1 cellular context compared by ENCODE assay signal in genomic region chr2:15766303-15766861, GRCh38.
TF ChIP-seq lines count a peak whose summit lies in the region.

No MANE protein-coding gene starts in this region.

TF ChIP-seq in HepG2, 621 proteins besides CTCF, POLR2A, EP300 and RAD21 (continued from another document and continues in another):
- TF ChIP-seq TAF15 (IDR thresholded peaks at IDR 0.05; ENCODE audit: low read depth, low read length, poor library complexity, severe bottlenecking): no peak
- peak; percentile 96 for TF ChIP-seq NCOA2 (CRISPR knock-in tag; IDR thresholded peaks at IDR 0.05)
- TF ChIP-seq CREB1 (IDR thresholded peaks at IDR 0.05): no peak
- peak; percentile 70; the same call in 1 of the 2 replicates for TF ChIP-seq CREB1 (CRISPR knock-in tag; IDR thresholded peaks at IDR 0.05)
- no peak for TF ChIP-seq ZNF496 (CRISPR knock-in tag; IDR thresholded peaks at IDR 0.05; ENCODE audit: insufficient replicate concordance)
- TF ChIP-seq SMAD9 (CRISPR knock-in tag; IDR thresholded peaks at IDR 0.05): 0 out of 2 replicates have a peak, but pooled peaks have one; percentile 53
- peak in 1 of 2 experiments; percentile 84; a peak in 2 of 4 replicates for TF ChIP-seq ATF4 (CRISPR knock-in tag; IDR thresholded peaks at IDR 0.05)
- TF ChIP-seq HDAC6 (IDR thresholded peaks at IDR 0.05; ENCODE audit: low read depth, low read length): no peak
- TF ChIP-seq, protein P1, sequence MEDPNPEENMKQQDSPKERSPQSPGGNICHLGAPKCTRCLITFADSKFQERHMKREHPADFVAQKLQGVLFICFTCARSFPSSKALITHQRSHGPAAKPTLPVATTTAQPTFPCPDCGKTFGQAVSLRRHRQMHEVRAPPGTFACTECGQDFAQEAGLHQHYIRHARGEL (CRISPR knock-in tag; IDR thresholded peaks at IDR 0.05): no peak
- no peak for TF ChIP-seq ZSCAN12 (CRISPR knock-in tag; IDR thresholded peaks at IDR 0.05)
- TF ChIP-seq NR3C1 (CRISPR knock-in tag; IDR thresholded peaks at IDR 0.05): no peak
- peak; percentile 63; the same call in 1 of the 2 replicates for TF ChIP-seq ZNF362 (CRISPR knock-in tag; IDR thresholded peaks at IDR 0.05; ENCODE audit: borderline replicate concordance)
- no peak for TF ChIP-seq ZNF530 (CRISPR knock-in tag; IDR thresholded peaks at IDR 0.05; ENCODE audit: low read depth)
- TF ChIP-seq ZNF33A (CRISPR knock-in tag; IDR thresholded peaks at IDR 0.05; ENCODE audit: borderline replicate concordance): no peak
- TF ChIP-seq HOXA5 (CRISPR knock-in tag; IDR thresholded peaks at IDR 0.05): peak; percentile 97
- TF ChIP-seq ZNF235 (CRISPR knock-in tag; IDR thresholded peaks at IDR 0.05; ENCODE audit: borderline replicate concordance): no peak
- TF ChIP-seq ZNF878 (CRISPR knock-in tag; IDR thresholded peaks at IDR 0.05): 0 out of 2 replicates have a peak, but pooled peaks have one; percentile 70
- TF ChIP-seq ZNF672 (CRISPR knock-in tag; IDR thresholded peaks at IDR 0.05): no peak
- TF ChIP-seq TOPORS (CRISPR knock-in tag; IDR thresholded peaks at IDR 0.05): no peak
- TF ChIP-seq CENPT (CRISPR knock-in tag; IDR thresholded peaks at IDR 0.05; ENCODE audit: low read depth): no peak
- no peak for TF ChIP-seq ZNF343 (CRISPR knock-in tag; IDR thresholded peaks at IDR 0.05)
- TF ChIP-seq KAT7 (CRISPR knock-in tag; IDR thresholded peaks at IDR 0.05; ENCODE audit: borderline replicate concordance): no peak
- no peak for TF ChIP-seq ZNF841 (CRISPR knock-in tag; IDR thresholded peaks at IDR 0.05; ENCODE audit: borderline replicate concordance)
- no peak for TF ChIP-seq GMEB2 (CRISPR knock-in tag; IDR thresholded peaks at IDR 0.05; ENCODE audit: low read depth)
- no peak for TF ChIP-seq EZH2 (conservative IDR thresholded peaks at IDR 0.05; ENCODE audit: low read depth, low read length)
- peak; percentile 67; the same call in 1 of the 2 replicates for TF ChIP-seq TCF7L2 (IDR thresholded peaks at IDR 0.05; ENCODE audit: low read depth, low read length)
- peak; percentile 94 for TF ChIP-seq MEF2D (CRISPR knock-in tag; IDR thresholded peaks at IDR 0.05)
- TF ChIP-seq ZNF614 (CRISPR knock-in tag; IDR thresholded peaks at IDR 0.05; ENCODE audit: borderline replicate concordance): 0 out of 2 replicates have a peak, but pooled peaks have one; percentile 45
- TF ChIP-seq ZNF569 (CRISPR knock-in tag; IDR thresholded peaks at IDR 0.05; ENCODE audit: borderline replicate concordance): no peak
- TF ChIP-seq THAP7 (CRISPR knock-in tag; IDR thresholded peaks at IDR 0.05): no peak
- peak; percentile 86 for TF ChIP-seq SP5 (CRISPR knock-in tag; IDR thresholded peaks at IDR 0.05; ENCODE audit: borderline replicate concordance, low read depth)
- no peak; the same call in 1 of the 2 replicates for TF ChIP-seq ATF7-NPFF (CRISPR knock-in tag; IDR thresholded peaks at IDR 0.05; ENCODE audit: low read depth)
- TF ChIP-seq, protein P2, sequence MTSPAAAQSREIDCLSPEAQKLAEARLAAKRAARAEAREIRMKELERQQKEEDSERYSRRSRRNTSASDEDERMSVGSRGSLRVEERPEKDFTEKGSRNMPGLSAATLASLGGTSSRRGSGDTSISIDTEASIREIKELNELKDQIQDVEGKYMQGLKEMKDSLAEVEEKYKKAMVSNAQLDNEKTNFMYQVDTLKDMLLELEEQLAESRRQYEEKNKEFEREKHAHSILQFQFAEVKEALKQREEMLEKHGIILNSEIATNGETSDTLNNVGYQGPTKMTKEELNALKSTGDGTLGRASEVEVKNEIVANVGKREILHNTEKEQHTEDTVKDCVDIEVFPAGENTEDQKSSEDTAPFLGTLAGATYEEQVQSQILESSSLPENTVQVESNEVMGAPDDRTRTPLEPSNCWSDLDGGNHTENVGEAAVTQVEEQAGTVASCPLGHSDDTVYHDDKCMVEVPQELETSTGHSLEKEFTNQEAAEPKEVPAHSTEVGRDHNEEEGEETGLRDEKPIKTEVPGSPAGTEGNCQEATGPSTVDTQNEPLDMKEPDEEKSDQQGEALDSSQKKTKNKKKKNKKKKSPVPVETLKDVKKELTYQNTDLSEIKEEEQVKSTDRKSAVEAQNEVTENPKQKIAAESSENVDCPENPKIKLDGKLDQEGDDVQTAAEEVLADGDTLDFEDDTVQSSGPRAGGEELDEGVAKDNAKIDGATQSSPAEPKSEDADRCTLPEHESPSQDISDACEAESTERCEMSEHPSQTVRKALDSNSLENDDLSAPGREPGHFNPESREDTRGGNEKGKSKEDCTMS (CRISPR knock-in tag; conservative IDR thresholded peaks at IDR 0.05): no peak
- no peak for TF ChIP-seq ZBTB8A (CRISPR knock-in tag; IDR thresholded peaks at IDR 0.05; ENCODE audit: borderline replicate concordance, low read depth)
- TF ChIP-seq E2F5 (CRISPR knock-in tag; conservative IDR thresholded peaks at IDR 0.05): no peak
- TF ChIP-seq SIX4 (CRISPR knock-in tag; IDR thresholded peaks at IDR 0.05): peak; percentile 88
- peak; percentile 98 for TF ChIP-seq BRF2 (CRISPR knock-in tag; IDR thresholded peaks at IDR 0.05)
- TF ChIP-seq ZNF687 (CRISPR knock-in tag; IDR thresholded peaks at IDR 0.05): peak; percentile 44
- TF ChIP-seq ZNF749 (CRISPR knock-in tag; IDR thresholded peaks at IDR 0.05; ENCODE audit: borderline replicate concordance): no peak
- 0 out of 2 replicates have a peak, but pooled peaks have one; percentile 72 for TF ChIP-seq SNAPC2 (CRISPR knock-in tag; IDR thresholded peaks at IDR 0.05)
- peak; percentile 95 for TF ChIP-seq STAT5B (CRISPR knock-in tag; IDR thresholded peaks at IDR 0.05)
- TF ChIP-seq PLSCR1 (CRISPR knock-in tag; IDR thresholded peaks at IDR 0.05; ENCODE audit: borderline replicate concordance): no peak; the same call in 1 of the 2 replicates
- no peak for TF ChIP-seq ZNF75D (CRISPR knock-in tag; IDR thresholded peaks at IDR 0.05; ENCODE audit: borderline replicate concordance)
- TF ChIP-seq MLLT10 (CRISPR knock-in tag; IDR thresholded peaks at IDR 0.05): no peak
- TF ChIP-seq ZSCAN20 (CRISPR knock-in tag; IDR thresholded peaks at IDR 0.05; ENCODE audit: borderline replicate concordance): no peak
- no peak for TF ChIP-seq CERS6 (CRISPR knock-in tag; IDR thresholded peaks at IDR 0.05)
- TF ChIP-seq ZNF580 (CRISPR knock-in tag; IDR thresholded peaks at IDR 0.05; ENCODE audit: borderline replicate concordance, low read depth): no peak
- TF ChIP-seq NR0B2 (CRISPR knock-in tag; IDR thresholded peaks at IDR 0.05): peak; percentile 38; the same call in 1 of the 2 replicates
